Comparison of ENCODE assay signal across 14 cellular contexts in genomic region chr9:97848237-97848581, GRCh38. TPM values are rescaled to one million over a fixed set of nuclear protein-coding genes. Genes with fewer than 3 reads are reported as not detected.
A peak's percentile ranks its signal among the peaks of the same experiment; 100 is the strongest.
DNase-seq lines count a peak whose midpoint lies in the region; ATAC-seq and TF ChIP-seq lines count a peak whose summit lies in the region.
"Had no signal": no experiment of that assay in that cellular context is flagged by ENCODE, and none has a peak within 500 bp of the region (broad histone marks: within the 10 kb centered on the region; RNA-seq: fewer than 3 reads in every experiment).

No MANE protein-coding gene starts in this region.

- H3K79me2 ChIP-seq in hepatocyte, result no peaks in the 10 kb centered on the region

- H3K4me2 ChIP-seq in hepatocyte, result peak overlapping the region; percentile 79
- H3K4me2 ChIP-seq: KMS-11 had no signal

- H3K4me3 Mint-ChIP-seq in stimulated activated effector memory CD8-positive, alpha-beta T cell treated with anti-CD3 and anti-CD28 coated beads, Interleukin-12 subunit alpha, Interleukin-12 subunit beta, amount 100 ng/mL, for 72 hours, result peak overlapping the region; percentile 59

- no peak for TF ChIP-seq CTCF in WI38 (IDR thresholded peaks at IDR 0.05; ENCODE audit: low read depth, low read length)
- TF ChIP-seq CTCF in hepatocyte (IDR thresholded peaks at IDR 0.05; ENCODE audit: poor library complexity), result peak; percentile 17
- TF ChIP-seq CTCF in tibial nerve (IDR thresholded peaks at IDR 0.05), result no peak

- H2AFZ ChIP-seq in hepatocyte, result peak overlapping the region; percentile 49
- H2AFZ ChIP-seq: GM23248 had no signal

- H3K27ac Mint-ChIP-seq in stimulated activated effector memory CD8-positive, alpha-beta T cell treated with anti-CD3 and anti-CD28 coated beads, Interleukin-12 subunit alpha, Interleukin-12 subunit beta, amount 100 ng/mL, for 72 hours, result no peak overlapping the region
- H3K27ac Mint-ChIP-seq: nephron had no signal

- H3K9me3 Mint-ChIP-seq in stimulated activated effector memory CD8-positive, alpha-beta T cell treated with anti-CD3 and anti-CD28 coated beads, Interleukin-12 subunit alpha, Interleukin-12 subunit beta, amount 100 ng/mL, for 72 hours, result no peaks in the 10 kb centered on the region
- H3K9me3 Mint-ChIP-seq: nephron had no signal

- no peaks in the 10 kb centered on the region for H3K9me2 ChIP-seq in hepatocyte (replicated peaks; ENCODE audit: insufficient read depth)

- no peaks in the 10 kb centered on the region for H4K20me1 ChIP-seq in hepatocyte (ENCODE audit: insufficient read depth, poor library complexity, severe bottlenecking)

- H3K27ac ChIP-seq in hepatocyte, result no peak overlapping the region
- no peak overlapping the region for H3K27ac ChIP-seq in tibial nerve
- H3K27ac ChIP-seq: GM23248, KMS-11 had no signal

- H3K9me3 ChIP-seq in hepatocyte (ENCODE audit: low read depth) (no peaks in the 10 kb centered on the region), tibial nerve (no peaks in the 10 kb centered on the region)

- no peak for TF ChIP-seq POLR2A in tibial nerve (IDR thresholded peaks at IDR 0.05)

- WGBS in hepatocyte (ENCODE audit: low lambda C conversion rate, missing lambda C conversion rate), result 4% methylated on average over 13 of the region's 16 CpGs
- 2 to 4% methylated on average over 12 to 15 of the region's 16 CpGs for WGBS in tibial nerve, 2 donors

- H3K27me3 ChIP-seq in hepatocyte, result peaks cover 87% of the 10 kb centered on the region
- peaks cover 0 to 80% of the 10 kb centered on the region in 2 donors for H3K27me3 ChIP-seq in tibial nerve

- no peak for TF ChIP-seq EP300 in tibial nerve (IDR thresholded peaks at IDR 0.05)

- H3K4me1 ChIP-seq in hepatocyte (ENCODE audit: insufficient read depth) (peaks cover 10% of the 10 kb centered on the region), tibial nerve (peaks cover 0 to 42% (median 22%) of the 10 kb centered on the region in 4 donors)

- H3K36me3 ChIP-seq in hepatocyte (replicated peaks; ENCODE audit: insufficient read depth, low read depth), result no peaks in the 10 kb centered on the region
- no peaks in the 10 kb centered on the region for H3K36me3 ChIP-seq in tibial nerve

- no peaks in the 10 kb centered on the region for H3K36me3 Mint-ChIP-seq in stimulated activated effector memory CD8-positive, alpha-beta T cell treated with anti-CD3 and anti-CD28 coated beads, Interleukin-12 subunit alpha, Interleukin-12 subunit beta, amount 100 ng/mL, for 72 hours

- no peak for ATAC-seq in stimulated activated effector memory CD8-positive, alpha-beta T cell treated with anti-CD3 and anti-CD28 coated beads, Interleukin-12 subunit alpha, Interleukin-12 subunit beta, amount 100 ng/mL, for 72 hours
- ATAC-seq: Right ventricle myocardium inferior had no signal

- peak; percentile 46 to 69 for DNase-seq in NCI-H524 (lab: John Stamatoyannopoulos, UW)
- no peak for DNase-seq in NCI-H524 treated with DMSO at 0.1 percent for 48 hours (lab: John Stamatoyannopoulos, UW)
- no peak for DNase-seq in hepatocyte (ENCODE audit: low spot score)
- DNase-seq in stimulated activated effector memory CD8-positive, alpha-beta T cell treated with anti-CD3 and anti-CD28 coated beads, Interleukin-12 subunit alpha, Interleukin-12 subunit beta, amount 100 ng/mL, for 72 hours (ENCODE audit: low spot score in 2 of 2), result no peak
- no peak for DNase-seq in COR-L47 (lab: John Stamatoyannopoulos, UW)
- DNase-seq in LoVo (ENCODE audit: low spot score), result no peak
- DNase-seq in tibial nerve (ENCODE audit: low spot score in 2 of 2), result no peak

- peak overlapping the region; percentile 23; the same call in 1 of the 2 replicates for H3K4me3 ChIP-seq in WI38 (ENCODE audit: low read depth, low read length)
- H3K4me3 ChIP-seq in hepatocyte, result no peak overlapping the region
- H3K4me3 ChIP-seq in tibial nerve, result peak overlapping the region in 1 of 4 donors; percentile 9

- peaks cover 20% of the 10 kb centered on the region for H3K4me1 Mint-ChIP-seq in stimulated activated effector memory CD8-positive, alpha-beta T cell treated with anti-CD3 and anti-CD28 coated beads, Interleukin-12 subunit alpha, Interleukin-12 subunit beta, amount 100 ng/mL, for 72 hours
- H3K4me1 Mint-ChIP-seq: nephron had no signal

RNA-seq across cellular contexts. Expression of gene FOXE1, which starts 4.8 kb away (rescaled TPM):
- total RNA-seq in hepatocyte (0.67 and 0.88 TPM in 2 replicates), tibial nerve (not detected)
- polyA plus RNA-seq in hepatocyte, result 0.99 and 3.7 TPM in 2 replicates
- total RNA-seq: dermis microvascular lymphatic vessel endothelial cell, G401, GM23248, Right ventricle myocardium inferior had no signal
- polyA plus RNA-seq: GM23248 had no signal

Comparison
In these comparisons a context has a peak if more than half of its experiments do, and no peak if none do; other contexts are left out.
1. DNase-seq: peak in NCI-H524 (2 of 2); none in NCI-H524 treated with DMSO at 0.1 percent for 48 hours (single experiment), hepatocyte (single experiment), stimulated activated effector memory CD8-positive, alpha-beta T cell treated with anti-CD3 and anti-CD28 coated beads, Interleukin-12 subunit alpha, Interleukin-12 subunit beta, amount 100 ng/mL, for 72 hours (0 of 2), COR-L47 (single experiment), LoVo (single experiment) and tibial nerve (0 of 2).